17 cellular contexts compared by ENCODE assay signal in genomic region chr9:96100385-96100978, GRCh38.
DNase-seq lines count a peak whose midpoint lies in the region; ATAC-seq and TF ChIP-seq lines count a peak whose summit lies in the region.
"Had no signal": no experiment of that assay in that cellular context is flagged by ENCODE, and none has a peak within 500 bp of the region (broad histone marks: within the 10 kb centered on the region; RNA-seq: fewer than 3 reads in every experiment).

No MANE protein-coding gene starts in this region.

- H3K9me3 Mint-ChIP-seq in activated CD8-positive, alpha-beta memory T cell treated with anti-CD3 and anti-CD28 coated beads, Interleukin-2, amount 10 ng/mL, durations not matched to agents 7 days and 5 days (ENCODE audit: low read depth) = peaks cover 7% of the 10 kb centered on the region
- peaks cover 25% of the 10 kb centered on the region for H3K9me3 Mint-ChIP-seq in WTC11

- no peaks in the 10 kb centered on the region for H3K27me3 Mint-ChIP-seq in activated CD8-positive, alpha-beta memory T cell treated with anti-CD3 and anti-CD28 coated beads, Interleukin-2, amount 10 ng/mL, durations not matched to agents 7 days and 5 days
- peaks cover 9% of the 10 kb centered on the region for H3K27me3 Mint-ChIP-seq in WTC11 (ENCODE audit: low read depth)
- H3K27me3 Mint-ChIP-seq: activated naive CD4-positive, alpha-beta T cell treated with anti-CD3 and anti-CD28 coated beads, Interleukin-2, amount 50 U/mL, for 24 hours had no signal

- TF ChIP-seq CTCF in WTC11 (IDR thresholded peaks at IDR 0.05) = no peak

- CTCF ChIA-PET in activated CD8-positive, alpha-beta memory T cell treated with anti-CD3 and anti-CD28 coated beads, Interleukin-2, amount 10 ng/mL, durations not matched to agents 7 days and 5 days (lab: Charles Lee) = no interaction called here
- CTCF ChIA-PET in WTC11 (lab: Charles Lee) = no interaction called here

- intact Hi-C loops in posterior cingulate gyrus (cut with DNase I) = no loop called here

- no peak for ATAC-seq in activated CD8-positive, alpha-beta memory T cell treated with anti-CD3 and anti-CD28 coated beads, Interleukin-2, amount 10 ng/mL, durations not matched to agents 7 days and 5 days
- ATAC-seq in WTC11 (peak; percentile 57; the same call in 1 of the 2 replicates), HG03108 (IDR thresholded peaks at IDR 0.05; ENCODE audit: unreplicated experiment) (no peak)

- POLR2A ChIA-PET in WTC11 (lab: Charles Lee) = no interaction called here

- peaks cover 3% of the 10 kb centered on the region for H3K4me1 Mint-ChIP-seq in activated CD8-positive, alpha-beta memory T cell treated with anti-CD3 and anti-CD28 coated beads, Interleukin-2, amount 10 ng/mL, durations not matched to agents 7 days and 5 days
- H3K4me1 Mint-ChIP-seq in WTC11 = peaks cover 18% of the 10 kb centered on the region

- no peak overlapping the region for H3K4me3 Mint-ChIP-seq in activated CD8-positive, alpha-beta memory T cell treated with anti-CD3 and anti-CD28 coated beads, Interleukin-2, amount 10 ng/mL, durations not matched to agents 7 days and 5 days
- H3K4me3 Mint-ChIP-seq in WTC11 = no peak overlapping the region
- H3K4me3 Mint-ChIP-seq: activated naive CD4-positive, alpha-beta T cell treated with anti-CD3 and anti-CD28 coated beads, Interleukin-2, amount 50 U/mL, for 24 hours; HFFc6 had no signal

- no peak overlapping the region for H3K27ac Mint-ChIP-seq in activated CD8-positive, alpha-beta memory T cell treated with anti-CD3 and anti-CD28 coated beads, Interleukin-2, amount 10 ng/mL, durations not matched to agents 7 days and 5 days
- no peak overlapping the region for H3K27ac Mint-ChIP-seq in WTC11
- H3K27ac Mint-ChIP-seq: activated naive CD4-positive, alpha-beta T cell treated with anti-CD3 and anti-CD28 coated beads, Interleukin-2, amount 50 U/mL, for 24 hours; HFFc6 had no signal

- H3K36me3 Mint-ChIP-seq in activated CD8-positive, alpha-beta memory T cell treated with anti-CD3 and anti-CD28 coated beads, Interleukin-2, amount 10 ng/mL, durations not matched to agents 7 days and 5 days = peaks cover 5% of the 10 kb centered on the region
- H3K36me3 Mint-ChIP-seq in WTC11 = peaks cover 5% of the 10 kb centered on the region

- DNase-seq in activated CD8-positive, alpha-beta memory T cell treated with anti-CD3 and anti-CD28 coated beads, Interleukin-2, amount 10 ng/mL, durations not matched to agents 7 days and 5 days = peak; percentile 38
- DNase-seq in activated CD8-positive, alpha-beta memory T cell treated with anti-CD3 and anti-CD28 coated beads, Interleukin-2, amount 50 U/mL, for 4 hours = no peak
- DNase-seq in NAMALWA (ENCODE audit: low spot score) = peak; percentile 1
- DNase-seq in WTC11 (ENCODE audit: low spot score) = no peak
- peak in 7 of 10 donors; percentile 11 to 81 (median 39) for DNase-seq in posterior cingulate gyrus
- DNase-seq in NCI-H2196 (lab: John Stamatoyannopoulos, UW; ENCODE audit: unreplicated experiment) = no peak
- no peak for DNase-seq in activated naive CD4-positive, alpha-beta T cell treated with Interleukin-2 at 50 U/mL for 16 hours
- DNase-seq: DMS153; HFFc6; NCI-H1048; NCI-H510A; occipital lobe; SHP77 treated with DMSO at 0.1 percent for 48 hours; stimulated activated CD4-positive, alpha-beta T cell treated with anti-CD3 and anti-CD28 coated beads, Interleukin-12 subunit alpha, Interleukin-12 subunit beta, amount 100 ng/mL, for 4 hours; transverse colon had no signal

TF ChIP-seq in WTC11, 78 proteins besides CTCF, POLR2A, EP300 and RAD21:
- TF ChIP-seq ZNF512 (CRISPR knock-in tag; IDR thresholded peaks at IDR 0.05; ENCODE audit: borderline replicate concordance) (no peak), STAT6 (CRISPR knock-in tag; conservative IDR thresholded peaks at IDR 0.05; ENCODE audit: low read depth) (no peak), ATF6 (CRISPR knock-in tag; IDR thresholded peaks at IDR 0.05) (no peak), USF1 (CRISPR knock-in tag; IDR thresholded peaks at IDR 0.05) (no peak), NFATC4 (CRISPR knock-in tag; IDR thresholded peaks at IDR 0.05) (no peak)
TF ChIP-seq in WTC11: peak in this region for 0.

Comparison
In these comparisons a context has a peak if more than half of its experiments do, and no peak if none do; other contexts are left out.
1. DNase-seq: peak in activated CD8-positive, alpha-beta memory T cell treated with anti-CD3 and anti-CD28 coated beads, Interleukin-2, amount 10 ng/mL, durations not matched to agents 7 days and 5 days (single experiment), NAMALWA (single experiment) and posterior cingulate gyrus (7 of 10); none in activated CD8-positive, alpha-beta memory T cell treated with anti-CD3 and anti-CD28 coated beads, Interleukin-2, amount 50 U/mL, for 4 hours (single experiment), WTC11 (single experiment), NCI-H2196 (single experiment) and activated naive CD4-positive, alpha-beta T cell treated with Interleukin-2 at 50 U/mL for 16 hours (single experiment).